ENCODE assay signal across 8 cellular contexts in genomic region chr12:53499261-53500118, GRCh38. TPM values are rescaled to one million over a fixed set of nuclear protein-coding genes. Genes with fewer than 3 reads are reported as not detected.
A peak's percentile ranks its signal among the peaks of the same experiment; 100 is the strongest.
DNase-seq lines count a peak whose midpoint lies in the region; ATAC-seq and TF ChIP-seq lines count a peak whose summit lies in the region.

Gene MAP3K12 (minus strand): TSS chr12:53499458. CDS start chr12:53487391, 12,067 bp downstream.

- H3K4me3 ChIP-seq in HUES6 (ENCODE audit: low read depth, low read length) = peak within 1 kb of the TSS; percentile 76
- H3K4me3 ChIP-seq in hepatocyte = peak within 1 kb of the TSS; percentile 26

- 3% methylated on average over 28 of the region's 52 CpGs for WGBS in hepatocyte (ENCODE audit: low lambda C conversion rate, missing lambda C conversion rate)

- H2AFZ ChIP-seq in hepatocyte = peak within 1 kb of the TSS; percentile 26

- peaks cover 43% of the 10 kb centered on the region for H3K79me2 ChIP-seq in hepatocyte

- H3K9me3 ChIP-seq in HUES6 (ENCODE audit: control insufficient read depth, insufficient read depth, low read depth, low read length) (no peaks in the 10 kb centered on the region), hepatocyte (ENCODE audit: low read depth) (no peaks in the 10 kb centered on the region)

- peak within 1 kb of the TSS; percentile 64 for H3K9ac ChIP-seq in HUES6 (ENCODE audit: low read length)

- ATAC-seq in GM21576 (IDR thresholded peaks at IDR 0.05; ENCODE audit: unreplicated experiment) (no peak), HG03097 (IDR thresholded peaks at IDR 0.05; ENCODE audit: low FRiP score, unreplicated experiment) (no peak)

- H3K4me1 ChIP-seq in HUES6 (ENCODE audit: control insufficient read depth, insufficient read depth, low read length) (peaks cover 35% of the 10 kb centered on the region), hepatocyte (ENCODE audit: insufficient read depth) (peaks cover 30% of the 10 kb centered on the region)

- DNase-seq in C1 segment of cervical spinal cord (lab: John Stamatoyannopoulos, UW) = peak in 13 of 14 donors; percentile 18 to 89 (median 65)
- peak; percentile 23 to 73 (median 49) for DNase-seq in T-helper 2 cell
- DNase-seq in astrocyte of the hippocampus (ENCODE audit: low read depth, low spot score) = peak; percentile 79
- DNase-seq in hepatocyte (ENCODE audit: low spot score) = peak; percentile 76
- no peak for DNase-seq in renal cortical epithelial cell (ENCODE audit: low read depth)

- no peaks in the 10 kb centered on the region for H4K20me1 ChIP-seq in hepatocyte (ENCODE audit: insufficient read depth, poor library complexity, severe bottlenecking)

- no peak for TF ChIP-seq CTCF in hepatocyte (IDR thresholded peaks at IDR 0.05; ENCODE audit: poor library complexity)

- no peaks in the 10 kb centered on the region for H3K9me2 ChIP-seq in hepatocyte (replicated peaks; ENCODE audit: insufficient read depth)

- H3K27ac ChIP-seq in HUES6 (ENCODE audit: low read depth, low read length) (no peak within 1 kb of the TSS), hepatocyte (peak within 1 kb of the TSS; percentile 98)

- H3K4me2 ChIP-seq in hepatocyte = peak within 1 kb of the TSS; percentile 81

- H3K36me3 ChIP-seq in HUES6 (ENCODE audit: control insufficient read depth, insufficient read depth, low read length) (peaks cover 17% of the 10 kb centered on the region), hepatocyte (replicated peaks; ENCODE audit: insufficient read depth, low read depth) (no peaks in the 10 kb centered on the region)

- no peaks in the 10 kb centered on the region for H3K27me3 ChIP-seq in HUES6 (ENCODE audit: control insufficient read depth, insufficient read depth, low read length)
- no peaks in the 10 kb centered on the region for H3K27me3 ChIP-seq in hepatocyte

RNA-seq across cellular contexts. Expression of gene MAP3K12, which starts in this region (rescaled TPM):
- total RNA-seq in hepatocyte = 10.8 and 16.0 TPM in 2 replicates
- polyA plus RNA-seq in hepatocyte = 10.0 and 14.0 TPM in 2 replicates
- 2.3 and 18.7 TPM in 2 replicates for total RNA-seq in renal cortical epithelial cell
